In genomic region chr7:124796771-124797170, GRCh38 we compare ENCODE assay signal across 19 cellular contexts. TPM values are rescaled to one million over a fixed set of nuclear protein-coding genes. Genes with fewer than 3 reads are reported as not detected.
DNase-seq lines count a peak whose midpoint lies in the region; ATAC-seq and TF ChIP-seq lines count a peak whose summit lies in the region.
"Had no signal": no experiment of that assay in that cellular context is flagged by ENCODE, and none has a peak within 500 bp of the region (broad histone marks: within the 10 kb centered on the region; RNA-seq: fewer than 3 reads in every experiment).

No MANE protein-coding gene starts in this region.

- CTCF ChIA-PET in HCT116 (lab: Charles Lee): no interaction called here
- CTCF ChIA-PET in activated CD4-positive, alpha-beta memory T cell treated with anti-CD3 and anti-CD28 coated beads for 36 hours (lab: Charles Lee): no interaction called here

- H3K27ac Mint-ChIP-seq in activated CD4-positive, alpha-beta memory T cell treated with anti-CD3 and anti-CD28 coated beads for 36 hours: no peak overlapping the region
- H3K27ac Mint-ChIP-seq: CD4-positive, CD25-positive, alpha-beta regulatory T cell; CD8-positive, alpha-beta memory T cell; GM23338; HFFc6 had no signal

- ATAC-seq in HCT116 (no peak), mucosa of descending colon (peak; percentile 59), HG02759 (IDR thresholded peaks at IDR 0.05; ENCODE audit: unreplicated experiment) (no peak)
- ATAC-seq: GM23338 had no signal

- H3K27ac ChIP-seq in HCT116 (ENCODE audit: low read depth, low read length) (no peak overlapping the region), hepatocyte (no peak overlapping the region)

- no peak for TF ChIP-seq RAD21 in HCT116 (IDR thresholded peaks at IDR 0.05; ENCODE audit: low read depth)

- no peaks in the 10 kb centered on the region for H3K9me2 ChIP-seq in HCT116 (ENCODE audit: insufficient read depth)
- H3K9me2 ChIP-seq in hepatocyte (replicated peaks; ENCODE audit: insufficient read depth): no peaks in the 10 kb centered on the region

- DNase-seq in HCT116 (ENCODE audit: low read depth, low spot score): no peak
- DNase-seq in M059J (ENCODE audit: low read depth): peak; percentile 43
- DNase-seq in mucosa of descending colon: no peak
- DNase-seq in activated CD4-positive, alpha-beta memory T cell treated with anti-CD3 and anti-CD28 coated beads for 36 hours: no peak
- no peak for DNase-seq in NCI-H2171 (lab: John Stamatoyannopoulos, UW)
- no peak for DNase-seq in hepatocyte (ENCODE audit: low spot score)
- DNase-seq: ACHN; BE2C; C1 segment of cervical spinal cord; CD4-positive, CD25-positive, alpha-beta regulatory T cell; CD8-positive, alpha-beta memory T cell; COR-L47; DMS 273 treated with DMSO at 0.1 percent for 48 hours; DMS79; GDM1; HCEC 1CT; HFFc6 had no signal

- H3K27me3 ChIP-seq in HCT116 (ENCODE audit: insufficient read depth, low read length) (no peaks in the 10 kb centered on the region), hepatocyte (no peaks in the 10 kb centered on the region)
- H3K27me3 ChIP-seq: BE2C had no signal

- H3K4me3 ChIP-seq in HCT116 (replicated peaks in 1 of 2; ENCODE audit: low read depth in 1 of 2, low read length in 2 of 2) (no peak overlapping the region), mucosa of descending colon (no peak overlapping the region), hepatocyte (no peak overlapping the region)
- H3K4me3 ChIP-seq: GM23338 had no signal

- H2AFZ ChIP-seq in HCT116 (ENCODE audit: low read depth, low read length, poor library complexity, severe bottlenecking): no peak overlapping the region
- H2AFZ ChIP-seq in hepatocyte: no peak overlapping the region
- H2AFZ ChIP-seq: GM23338 had no signal

- H4K20me1 ChIP-seq in HCT116 (ENCODE audit: insufficient read depth) (no peaks in the 10 kb centered on the region), hepatocyte (ENCODE audit: insufficient read depth, poor library complexity, severe bottlenecking) (no peaks in the 10 kb centered on the region)

- H3K27me3 Mint-ChIP-seq in activated CD4-positive, alpha-beta memory T cell treated with anti-CD3 and anti-CD28 coated beads for 36 hours: peaks cover 12% of the 10 kb centered on the region

- POLR2A ChIA-PET in HCT116 (lab: Charles Lee): no interaction called here
- POLR2A ChIA-PET in activated CD4-positive, alpha-beta memory T cell treated with anti-CD3 and anti-CD28 coated beads for 36 hours (lab: Charles Lee): no interaction called here

- H3K36me3 ChIP-seq in HCT116 (ENCODE audit: control insufficient read depth in 1 of 2, insufficient read depth in 2 of 2, low read length in 2 of 2) (no peaks in the 10 kb centered on the region), mucosa of descending colon (ENCODE audit: low read depth) (no peaks in the 10 kb centered on the region), hepatocyte (replicated peaks; ENCODE audit: insufficient read depth, low read depth) (no peaks in the 10 kb centered on the region)
- H3K36me3 ChIP-seq: BE2C had no signal

- no peak overlapping the region for H3K9ac ChIP-seq in HCT116 (ENCODE audit: low read length)

- no peaks in the 10 kb centered on the region for H3K9me3 Mint-ChIP-seq in activated CD4-positive, alpha-beta memory T cell treated with anti-CD3 and anti-CD28 coated beads for 36 hours
- H3K9me3 Mint-ChIP-seq: GM23338, HFFc6 had no signal

- H3K4me2 ChIP-seq in HCT116 (ENCODE audit: low read length) (no peak overlapping the region), hepatocyte (no peak overlapping the region)
- H3K4me2 ChIP-seq: GM23338 had no signal

- TF ChIP-seq CTCF in HCT116 (IDR thresholded peaks at IDR 0.05 in 2 of 3, conservative IDR thresholded peaks at IDR 0.05 in 1 of 3; ENCODE audit: borderline replicate concordance in 1 of 3, insufficient read depth in 1 of 3, low read depth in 2 of 3, low read length in 2 of 3) (no peak), mucosa of descending colon (IDR thresholded peaks at IDR 0.05) (no peak), hepatocyte (IDR thresholded peaks at IDR 0.05; ENCODE audit: poor library complexity) (no peak)

- H3K4me1 Mint-ChIP-seq in activated CD4-positive, alpha-beta memory T cell treated with anti-CD3 and anti-CD28 coated beads for 36 hours (ENCODE audit: low read depth): no peaks in the 10 kb centered on the region
- H3K4me1 Mint-ChIP-seq: CD4-positive, CD25-positive, alpha-beta regulatory T cell; CD8-positive, alpha-beta memory T cell had no signal

- H3K9me3 ChIP-seq in HCT116 (ENCODE audit: control insufficient read depth in 1 of 2, insufficient read depth in 1 of 2, low read depth in 1 of 2, low read length in 2 of 2) (no peaks in the 10 kb centered on the region), mucosa of descending colon (no peaks in the 10 kb centered on the region), hepatocyte (ENCODE audit: low read depth) (no peaks in the 10 kb centered on the region)
- H3K9me3 ChIP-seq: BE2C had no signal

- TF ChIP-seq POLR2A in HCT116 (IDR thresholded peaks at IDR 0.05; ENCODE audit: borderline replicate concordance, extremely low read depth, insufficient read depth, insufficient read length): no peak

- BruUV-seq in HCT116 (replicated peaks; lab: Mats Ljungman, UMichigan): no TSS peak

- H3K4me1 ChIP-seq in HCT116 (ENCODE audit: control insufficient read depth in 1 of 2, insufficient read depth in 2 of 2, low read length in 2 of 2): peaks cover 3 to 5% of the 10 kb centered on the region in 2 experiments; a peak in 2 of 4 replicates
- no peaks in the 10 kb centered on the region for H3K4me1 ChIP-seq in mucosa of descending colon (ENCODE audit: low read depth)
- no peaks in the 10 kb centered on the region for H3K4me1 ChIP-seq in hepatocyte (ENCODE audit: insufficient read depth)
- H3K4me1 ChIP-seq: BE2C had no signal

- intact Hi-C loops in HCT116 (cut with micrococcal nuclease) (no loop called here), mucosa of descending colon (cut with DNase I, micrococcal nuclease) (no loop called here)
- intact Hi-C loops in activated CD4-positive, alpha-beta memory T cell treated with anti-CD3 and anti-CD28 coated beads for 36 hours (cut with micrococcal nuclease): no loop called here

- H3K79me2 ChIP-seq in HCT116 (ENCODE audit: insufficient read depth, low read length) (no peaks in the 10 kb centered on the region), hepatocyte (no peaks in the 10 kb centered on the region)

- no peaks in the 10 kb centered on the region for H3K36me3 Mint-ChIP-seq in activated CD4-positive, alpha-beta memory T cell treated with anti-CD3 and anti-CD28 coated beads for 36 hours
- H3K36me3 Mint-ChIP-seq: CD4-positive, CD25-positive, alpha-beta regulatory T cell; CD8-positive, alpha-beta memory T cell had no signal

- no peak overlapping the region for H3K4me3 Mint-ChIP-seq in activated CD4-positive, alpha-beta memory T cell treated with anti-CD3 and anti-CD28 coated beads for 36 hours
- H3K4me3 Mint-ChIP-seq: CD4-positive, CD25-positive, alpha-beta regulatory T cell; CD8-positive, alpha-beta memory T cell; GM23338; HFFc6 had no signal

- WGBS in hepatocyte (ENCODE audit: low lambda C conversion rate, missing lambda C conversion rate): 27% methylated on average over 2 of the region's 2 CpGs

- RAD21 ChIA-PET in HCT116 (lab: Charles Lee; ENCODE audit: low non-redundant PET in 1 of 2, low total read pairs in 2 of 2, uncharacterized antibody in 2 of 2, unreplicated experiment in 2 of 2): no interaction called here

TF ChIP-seq in HCT116, 20 proteins besides CTCF, POLR2A, EP300 and RAD21:
- TF ChIP-seq REST (IDR thresholded peaks at IDR 0.05; ENCODE audit: low read depth): no peak
- no peak for TF ChIP-seq YY1 (IDR thresholded peaks at IDR 0.05; ENCODE audit: extremely low read depth, insufficient replicate concordance, low read depth, low read length)
- TF ChIP-seq JUND (IDR thresholded peaks at IDR 0.05): 0 out of 2 replicates have a peak, but pooled peaks have one; percentile 8
- TF ChIP-seq EZH2 (IDR thresholded peaks at IDR 0.05): no peak
- no peak for TF ChIP-seq ZFX (IDR thresholded peaks at IDR 0.05)
- no peak for TF ChIP-seq ELF1 (IDR thresholded peaks at IDR 0.05; ENCODE audit: borderline replicate concordance, low read depth)
TF ChIP-seq in HCT116: peak in this region for 1.

RNA-seq across cellular contexts. Expression of gene GPR37, which starts 31.2 kb away (rescaled TPM):
- total RNA-seq in HCT116 (2021; ENCODE audit: unreplicated experiment): 2.2 TPM
- polyA plus RNA-seq in HCT116 (2012): 1.5 and 1.9 TPM in 2 replicates
- 3.8 and 6.2 TPM in 2 replicates for total RNA-seq in M059J (2014; rRNA removed; shearing (Covaris generic))
- total RNA-seq in mucosa of descending colon: 1 to 10 TPM in 2 of 3 donors, under 1 TPM in 1; 0.93 to 1.2 (median 1.1) TPM
- under 1 TPM in 1 of 2 experiments, not detected in 1; 0.07 TPM for total RNA-seq in activated CD4-positive, alpha-beta memory T cell treated with anti-CD3 and anti-CD28 coated beads for 36 hours
- 5.8 and 8.8 TPM in 2 replicates for total RNA-seq in hepatocyte
- polyA plus RNA-seq in hepatocyte: 3.6 and 4.7 TPM in 2 replicates
- total RNA-seq: CD4-positive, CD25-positive, alpha-beta regulatory T cell; CD8-positive, alpha-beta memory T cell; HFFc6 had no signal
- polyA plus RNA-seq: CD4-positive, CD25-positive, alpha-beta regulatory T cell; CD8-positive, alpha-beta memory T cell had no signal
